ENCODE assay signal across 1 cellular context in genomic region chr12:122820838-122821271, GRCh38.
TF ChIP-seq lines count a peak whose summit lies in the region.

No MANE protein-coding gene starts in this region.

TF ChIP-seq in SK-N-SH treated with all-trans-retinoic acid at 6 μM for 48 hours, 23 proteins besides CTCF, POLR2A, EP300 and RAD21:
- TF ChIP-seq CSRNP3 (CRISPR knock-in tag; IDR thresholded peaks at IDR 0.05) (no peak), TSHZ2 (CRISPR knock-in tag; IDR thresholded peaks at IDR 0.05) (no peak), ZNF8 (CRISPR knock-in tag; IDR thresholded peaks at IDR 0.05) (no peak), CSDC2 (CRISPR knock-in tag; IDR thresholded peaks at IDR 0.05) (no peak), ESRRG (CRISPR knock-in tag; IDR thresholded peaks at IDR 0.05) (no peak), SNAI2 (CRISPR knock-in tag; IDR thresholded peaks at IDR 0.05) (no peak), GLIS3 (CRISPR knock-in tag; IDR thresholded peaks at IDR 0.05) (no peak), ZFP3 (CRISPR knock-in tag; IDR thresholded peaks at IDR 0.05) (no peak), CREB5 (CRISPR knock-in tag; IDR thresholded peaks at IDR 0.05; ENCODE audit: low read depth) (no peak), PATZ1 (CRISPR knock-in tag; IDR thresholded peaks at IDR 0.05; ENCODE audit: borderline replicate concordance) (no peak), PPARA (CRISPR knock-in tag; IDR thresholded peaks at IDR 0.05; ENCODE audit: borderline replicate concordance) (no peak), ZC3H10 (CRISPR knock-in tag; IDR thresholded peaks at IDR 0.05) (no peak), TCF4 (CRISPR knock-in tag; IDR thresholded peaks at IDR 0.05; ENCODE audit: borderline replicate concordance) (no peak), OSR1 (CRISPR knock-in tag; IDR thresholded peaks at IDR 0.05) (no peak), RARB (CRISPR knock-in tag; IDR thresholded peaks at IDR 0.05) (no peak), ARNTL (CRISPR knock-in tag; IDR thresholded peaks at IDR 0.05; ENCODE audit: borderline replicate concordance, low read depth) (no peak), ZFP30 (CRISPR knock-in tag; IDR thresholded peaks at IDR 0.05) (no peak), ISL1 (CRISPR knock-in tag; IDR thresholded peaks at IDR 0.05) (no peak), TOX (CRISPR knock-in tag; IDR thresholded peaks at IDR 0.05; ENCODE audit: borderline replicate concordance) (no peak)
